ENCODE assay signal across 22 cellular contexts in the genomic region with DNA sequence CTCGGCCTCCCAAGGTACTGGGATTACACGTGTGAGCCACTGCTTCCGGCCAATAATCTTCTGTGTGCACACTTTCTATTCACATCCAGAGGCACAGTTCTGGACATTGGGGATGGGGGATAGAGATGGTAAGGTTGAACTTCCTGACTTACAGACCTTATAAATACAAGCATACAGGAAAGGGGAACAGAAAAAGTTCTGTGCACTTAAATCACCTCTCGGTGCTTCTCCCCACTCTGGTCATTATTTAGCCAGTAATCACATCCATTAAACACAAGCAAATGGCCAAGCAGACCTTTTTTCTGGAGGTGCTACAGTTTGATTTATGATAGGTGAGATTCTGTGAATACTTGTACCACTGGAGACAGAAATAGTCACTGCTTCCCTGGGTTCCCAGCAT.
DNase-seq lines count a peak whose midpoint lies in the region; ATAC-seq, FAIRE-seq and TF ChIP-seq lines count a peak whose summit lies in the region.
"Had no signal": no experiment of that assay in that cellular context is flagged by ENCODE, and none has a peak within 500 bp of the region (broad histone marks: within the 10 kb centered on the region; RNA-seq: fewer than 3 reads in every experiment).

No MANE protein-coding gene starts in this region.

- in situ Hi-C loops in gastrocnemius medialis (cut with MboI; ENCODE audit: low sequenced_read_pairs in 4 of 4) = no loop called here

- H3K4me3 Mint-ChIP-seq in activated CD8-positive, alpha-beta memory T cell treated with anti-CD3 and anti-CD28 coated beads, Interleukin-2, amount 10 ng/mL, durations not matched to agents 7 days and 5 days = no peak overlapping the region
- H3K4me3 Mint-ChIP-seq: CD4-positive, alpha-beta memory T cell had no signal

- H3K9me3 Mint-ChIP-seq in activated CD8-positive, alpha-beta memory T cell treated with anti-CD3 and anti-CD28 coated beads, Interleukin-2, amount 10 ng/mL, durations not matched to agents 7 days and 5 days (ENCODE audit: low read depth) = no peaks in the 10 kb centered on the region

- H3K27me3 ChIP-seq in gastrocnemius medialis = no peaks in the 10 kb centered on the region
- H3K27me3 ChIP-seq: MG63 had no signal

- FAIRE-seq in GM12891 (lab: Jason Lieb, UNC) = no peak
- FAIRE-seq: A204.1, GM12892, GM18507, RCC 7860 had no signal

- TF ChIP-seq POLR2A in GM12891 (IDR thresholded peaks at IDR 0.05; ENCODE audit: low read depth, low read length) (no peak), gastrocnemius medialis (IDR thresholded peaks at IDR 0.05) (no peak)

- peaks cover 41 to 46% of the 10 kb centered on the region in 2 donors for H3K4me1 ChIP-seq in gastrocnemius medialis

- no peaks in the 10 kb centered on the region for H3K27me3 Mint-ChIP-seq in activated CD8-positive, alpha-beta memory T cell treated with anti-CD3 and anti-CD28 coated beads, Interleukin-2, amount 10 ng/mL, durations not matched to agents 7 days and 5 days
- H3K27me3 Mint-ChIP-seq: CD4-positive, alpha-beta memory T cell had no signal

- peaks cover 0 to 26% of the 10 kb centered on the region in 2 donors for H3K36me3 ChIP-seq in gastrocnemius medialis

- no peak for TF ChIP-seq CTCF in VCaP (conservative IDR thresholded peaks at IDR 0.05)
- no peak for TF ChIP-seq CTCF in gastrocnemius medialis (IDR thresholded peaks at IDR 0.05 in 4 of 5, conservative IDR thresholded peaks at IDR 0.05 in 1 of 5)

- intact Hi-C loops in gastrocnemius medialis (cut with DNase I; ENCODE audit: low total_unique reads) (no loop called here), Right ventricle myocardium inferior (cut with DNase I) (no loop called here)

- DNase-seq in GM12891 (ENCODE audit: insufficient read length, low spot score) (no peak), gastrocnemius medialis (no peak), Right ventricle myocardium inferior (ENCODE audit: missing footprints) (no peak), NCI-H2171 (lab: John Stamatoyannopoulos, UW) (no peak)
- no peak for DNase-seq in activated CD8-positive, alpha-beta memory T cell treated with anti-CD3 and anti-CD28 coated beads, Interleukin-2, amount 10 ng/mL, durations not matched to agents 7 days and 5 days
- DNase-seq: CD4-positive, alpha-beta memory T cell; DMS153; GDM1; GOT3; Kasumi-1; MG63; NCI-H1048; NCI-H1436; NCI-H2029; Right ventricle myocardium superior had no signal

- no peak overlapping the region for H3K27ac Mint-ChIP-seq in activated CD8-positive, alpha-beta memory T cell treated with anti-CD3 and anti-CD28 coated beads, Interleukin-2, amount 10 ng/mL, durations not matched to agents 7 days and 5 days
- H3K27ac Mint-ChIP-seq: CD4-positive, alpha-beta memory T cell had no signal

- peaks cover 2% of the 10 kb centered on the region for H3K4me1 Mint-ChIP-seq in activated CD8-positive, alpha-beta memory T cell treated with anti-CD3 and anti-CD28 coated beads, Interleukin-2, amount 10 ng/mL, durations not matched to agents 7 days and 5 days
- H3K4me1 Mint-ChIP-seq: CD4-positive, alpha-beta memory T cell had no signal

- CTCF ChIA-PET in activated CD8-positive, alpha-beta memory T cell treated with anti-CD3 and anti-CD28 coated beads, Interleukin-2, amount 10 ng/mL, durations not matched to agents 7 days and 5 days (lab: Charles Lee) = no interaction called here

- H3K4me3 ChIP-seq in gastrocnemius medialis = no peak overlapping the region
- H3K4me3 ChIP-seq: MG63 had no signal

- no peaks in the 10 kb centered on the region for H3K36me3 Mint-ChIP-seq in activated CD8-positive, alpha-beta memory T cell treated with anti-CD3 and anti-CD28 coated beads, Interleukin-2, amount 10 ng/mL, durations not matched to agents 7 days and 5 days

- H3K27ac ChIP-seq in VCaP (peak overlapping the region; percentile 42; the same call in 1 of the 2 replicates), gastrocnemius medialis (peak overlapping the region in 3 of 4 donors; percentile 39 to 74 (median 57))

- no peaks in the 10 kb centered on the region for H3K9me3 ChIP-seq in gastrocnemius medialis
- H3K9me3 ChIP-seq: MG63 had no signal

- ATAC-seq in GM21723 (IDR thresholded peaks at IDR 0.05; ENCODE audit: unreplicated experiment) (peak; percentile 47), gastrocnemius medialis (no peak), HG03565 (IDR thresholded peaks at IDR 0.05; ENCODE audit: unreplicated experiment) (no peak), Right ventricle myocardium inferior (no peak)
- no peak for ATAC-seq in activated CD8-positive, alpha-beta memory T cell treated with anti-CD3 and anti-CD28 coated beads, Interleukin-2, amount 10 ng/mL, durations not matched to agents 7 days and 5 days

TF ChIP-seq in GM12891, 5 proteins besides CTCF, POLR2A, EP300 and RAD21:
- TF ChIP-seq POU2F2 (IDR thresholded peaks at IDR 0.05; ENCODE audit: low read depth, low read length) (no peak), SPI1 (IDR thresholded peaks at IDR 0.05; ENCODE audit: low read depth, low read length) (peak; percentile 84)
TF ChIP-seq in GM12891: peak in this region for 1.
